22 cellular contexts compared by ENCODE assay signal in genomic region chr15:36545451-36545992, GRCh38. TPM values are rescaled to one million over a fixed set of nuclear protein-coding genes. Genes with fewer than 3 reads are reported as not detected.
DNase-seq lines count a peak whose midpoint lies in the region; ATAC-seq, FAIRE-seq and TF ChIP-seq lines count a peak whose summit lies in the region.
"Had no signal": no experiment of that assay in that cellular context is flagged by ENCODE, and none has a peak within 500 bp of the region (broad histone marks: within the 10 kb centered on the region; RNA-seq: fewer than 3 reads in every experiment).

No MANE protein-coding gene starts in this region.

- H4K8ac ChIP-seq in H1 (ENCODE audit: extremely low read depth, insufficient read depth, low read length), result no peak overlapping the region

- peak overlapping the region; percentile 20 for H3K4me3 ChIP-seq in GM23338
- H3K4me3 ChIP-seq in HUES48 (ENCODE audit: low read depth, low read length), result 0 out of 2 replicates have a peak overlapping the region, but pooled peaks have one; percentile 49
- peak overlapping the region in 1 of 4 experiments; percentile 39; a peak in 2 of 8 replicates for H3K4me3 ChIP-seq in H1 (ENCODE audit: extremely low read depth in 1 of 4, insufficient read depth in 2 of 4, low read depth in 3 of 4, low read length in 4 of 4)
- H3K4me3 ChIP-seq: A549, GM12878, Peyer's patch, SJSA1 had no signal

- peak overlapping the region; percentile 33; the same call in 1 of the 2 replicates for H3K9ac ChIP-seq in HUES48 (ENCODE audit: low read depth, low read length)
- H3K9ac ChIP-seq in H1 (replicated peaks in 1 of 4; ENCODE audit: extremely low read depth in 1 of 4, low read depth in 3 of 4, low read length in 3 of 4), result no peak overlapping the region

- DNase-seq in GM23338 (ENCODE audit: low spot score) (peak; percentile 67), H1 (ENCODE audit: low read depth in 1 of 2, low spot score in 2 of 2) (no peak), iPS-NIHi11 (ENCODE audit: low spot score) (peak; percentile 26), middle frontal gyrus (ENCODE audit: extremely low spot score, low spot score) (no peak), mesothelial cell of epicardium (ENCODE audit: low spot score in 2 of 2, unreplicated experiment in 2 of 2) (no peak), AG08396 (ENCODE audit: low spot score) (no peak), GM19239 (ENCODE audit: insufficient read length, low spot score) (no peak)
- DNase-seq: BE2C, COR-L47, DMS 273 treated with DMSO at 0.1 percent for 48 hours, DMS79 treated with DMSO at 0.1 percent for 48 hours, GOT3, NCI-H1105, NCI-H2029 treated with DMSO at 0.1 percent for 48 hours, NCI-H345, NCI-H524, Peyer's patch had no signal

- H3K4me3 Mint-ChIP-seq in GM23338, result peak overlapping the region; percentile 25; the same call in 2 of the 3 replicates
- no peak overlapping the region for H3K4me3 Mint-ChIP-seq in mesothelial cell of epicardium
- H3K4me3 Mint-ChIP-seq: IgD-negative memory B cell had no signal

- H3K36me3 ChIP-seq in GM23338 (ENCODE audit: insufficient read depth) (no peaks in the 10 kb centered on the region), HUES48 (ENCODE audit: control insufficient read depth, insufficient read depth, low read length) (no peaks in the 10 kb centered on the region), H1 (ENCODE audit: control insufficient read depth in 2 of 4, insufficient read depth in 4 of 4, low read length in 3 of 4) (no peaks in the 10 kb centered on the region)
- H3K36me3 ChIP-seq: BE2C, Peyer's patch, SJSA1 had no signal

- no peak overlapping the region for H3K56ac ChIP-seq in H1 (replicated peaks; ENCODE audit: insufficient read length, low read depth, low read length)

- H2AK5ac ChIP-seq in H1 (ENCODE audit: low read depth, low read length), result no peak overlapping the region

- peak in 1 of 2 experiments; percentile 34; a peak in 2 of 4 replicates for TF ChIP-seq CTCF in GM23338 (conservative IDR thresholded peaks at IDR 0.05; ENCODE audit: low read depth in 2 of 2)
- peak in 1 of 3 experiments; percentile 11; a peak in 1 of 4 replicates for TF ChIP-seq CTCF in H1 (IDR thresholded peaks at IDR 0.05; ENCODE audit: control extremely low read depth in 1 of 3, insufficient read depth in 1 of 3, low read depth in 1 of 3, low read length in 3 of 3)
- no peak for TF ChIP-seq CTCF in mesothelial cell of epicardium (IDR thresholded peaks at IDR 0.05; ENCODE audit: unreplicated experiment)

- H3K27ac Mint-ChIP-seq in GM23338 (peak overlapping the region; percentile 87), mesothelial cell of epicardium (no peak overlapping the region)
- H3K27ac Mint-ChIP-seq: IgD-negative memory B cell had no signal

- H2BK20ac ChIP-seq in H1 (ENCODE audit: low read length), result no peak overlapping the region

- no peaks in the 10 kb centered on the region for H3K79me1 ChIP-seq in H1 (ENCODE audit: low read depth, low read length)

- WGBS in H1 (ENCODE audit: extremely low coverage in 1 of 2, insufficient coverage in 1 of 2, insufficient read length in 1 of 2, insufficient replicate concordance in 2 of 2, low coverage in 1 of 2, low lambda C conversion rate in 2 of 2, missing lambda C conversion rate in 1 of 2), 2 experiments, result 47% methylated on average over 1 of the region's 1 CpG; no CpG with 5 or more reads in 1 of the 2 experiments

- no peak overlapping the region for H2BK12ac ChIP-seq in H1 (ENCODE audit: low read depth, low read length)

- no peak overlapping the region for H3K4ac ChIP-seq in H1 (replicated peaks; ENCODE audit: insufficient read length, low read depth, low read length)

- H4K5ac ChIP-seq in H1 (ENCODE audit: insufficient read length, low read depth, low read length), result peak overlapping the region; percentile 62

- H2BK120ac ChIP-seq in H1 (replicated peaks; ENCODE audit: low read depth, low read length), result no peak overlapping the region

- H3K79me2 ChIP-seq in GM23338 (replicated peaks; ENCODE audit: insufficient read depth), result no peaks in the 10 kb centered on the region
- H3K79me2 ChIP-seq in H1 (ENCODE audit: control insufficient read depth in 1 of 2, insufficient read depth in 2 of 2, low read length in 2 of 2), result no peaks in the 10 kb centered on the region

- no peak for TF ChIP-seq EP300 in H1 (IDR thresholded peaks at IDR 0.05; ENCODE audit: borderline replicate concordance in 1 of 2, low read depth in 2 of 2, low read length in 2 of 2)

- FAIRE-seq in H1 (lab: Jason Lieb, UNC) (peak; percentile 55), GM19239 (lab: Jason Lieb, UNC) (no peak)
- FAIRE-seq: A549, GM12878 had no signal

- 0 out of 2 replicates have a peak, but pooled peaks cover 10% of the 10 kb centered on the region for H3K9me2 ChIP-seq in GM23338 (ENCODE audit: insufficient read depth)

- no peak overlapping the region for H2BK15ac ChIP-seq in H1 (ENCODE audit: low read length)

- H3K4me2 ChIP-seq in GM23338 (peak overlapping the region; percentile 39), H1 (ENCODE audit: insufficient read depth in 1 of 2, low read depth in 2 of 2, low read length in 2 of 2) (peak overlapping the region; percentile 52 to 73; a peak in 3 of 4 replicates)
- H3K4me2 ChIP-seq: A549 had no signal

- no peak overlapping the region for H4K91ac ChIP-seq in H1 (replicated peaks; ENCODE audit: insufficient read length, low read length)

- H4K20me1 ChIP-seq in GM23338 (replicated peaks; ENCODE audit: insufficient read depth) (no peaks in the 10 kb centered on the region), H1 (replicated peaks in 1 of 2; ENCODE audit: control insufficient read depth in 1 of 2, insufficient read depth in 2 of 2, low read length in 2 of 2) (no peaks in the 10 kb centered on the region)

- no peak for TF ChIP-seq POLR2A in H1 (IDR thresholded peaks at IDR 0.05; ENCODE audit: control extremely low read depth in 1 of 2, low read depth in 2 of 2, low read length in 2 of 2)

- peak; percentile 83 for ATAC-seq in GM23338
- ATAC-seq: A549, GM12878 had no signal

- peaks cover 2% of the 10 kb centered on the region for H3K27me3 Mint-ChIP-seq in GM23338 (ENCODE audit: insufficient read depth, low read depth, poor library complexity)
- no peaks in the 10 kb centered on the region for H3K27me3 Mint-ChIP-seq in mesothelial cell of epicardium (ENCODE audit: low read depth)
- H3K27me3 Mint-ChIP-seq: IgD-negative memory B cell had no signal

- POLR2A ChIA-PET in H1 (lab: Charles Lee; ENCODE audit: partially characterized antibody), result interaction anchor here (1.0 kb wide), 2 partner anchors 16 to 68 kb away, joined by 3 read pairs; no protein-coding TSS in a partner anchor

- H3K23me2 ChIP-seq in H1 (ENCODE audit: low read depth, low read length), result no peaks in the 10 kb centered on the region

- peaks cover 3% of the 10 kb centered on the region; the same call in 1 of the 3 replicates for H3K36me3 Mint-ChIP-seq in GM23338 (ENCODE audit: low read depth)
- peaks cover 5% of the 10 kb centered on the region for H3K36me3 Mint-ChIP-seq in mesothelial cell of epicardium

- peaks cover 32% of the 10 kb centered on the region for H3K4me1 ChIP-seq in GM23338 (ENCODE audit: insufficient read depth)
- H3K4me1 ChIP-seq in HUES48 (ENCODE audit: control insufficient read depth, insufficient read depth, low read length), result peaks cover 48% of the 10 kb centered on the region
- H3K4me1 ChIP-seq in H1 (replicated peaks in 1 of 4; ENCODE audit: control insufficient read depth in 3 of 4, insufficient read depth in 4 of 4, low read length in 3 of 4), result peaks cover 2 to 10% (median 8%) of the 10 kb centered on the region in 4 experiments; a peak in 4 of 7 replicates
- H3K4me1 ChIP-seq: A549, BE2C, Peyer's patch, SJSA1 had no signal

- TF ChIP-seq RAD21 in H1 (IDR thresholded peaks at IDR 0.05 in 1 of 2, conservative IDR thresholded peaks at IDR 0.05 in 1 of 2; ENCODE audit: low read depth in 2 of 2, low read length in 2 of 2), result peak in 1 of 2 experiments; percentile 17; a peak in 1 of 4 replicates

- H3K14ac ChIP-seq in H1 (ENCODE audit: insufficient read length), result no peak overlapping the region

- no peaks in the 10 kb centered on the region for H3F3A ChIP-seq in GM23338 (replicated peaks; ENCODE audit: low read depth)

- no peak overlapping the region for H2AFZ ChIP-seq in GM23338
- H2AFZ ChIP-seq in H1 (ENCODE audit: low read length), result no peak overlapping the region; the same call in 1 of the 2 replicates

- H3K9me3 ChIP-seq in HUES48 (ENCODE audit: control insufficient read depth, insufficient read depth, low read length) (no peaks in the 10 kb centered on the region), H1 (ENCODE audit: insufficient read depth in 2 of 2, low read depth in 1 of 2, low read length in 1 of 2) (no peaks in the 10 kb centered on the region)
- H3K9me3 ChIP-seq: A549, BE2C, Peyer's patch, SJSA1 had no signal

- H3K27me3 ChIP-seq in GM23338 (ENCODE audit: insufficient read depth), result no peaks in the 10 kb centered on the region
- H3K27me3 ChIP-seq in HUES48 (ENCODE audit: control insufficient read depth, insufficient read depth, low read length), result no peaks in the 10 kb centered on the region
- no peaks in the 10 kb centered on the region for H3K27me3 ChIP-seq in H1 (replicated peaks in 1 of 4; ENCODE audit: control insufficient read depth in 3 of 4, extremely low read depth in 1 of 4, insufficient read depth in 3 of 4, low read length in 3 of 4)
- H3K27me3 ChIP-seq: BE2C, Peyer's patch, SJSA1 had no signal

- H3K18ac ChIP-seq in H1 (ENCODE audit: extremely low read depth, low read length), result no peak overlapping the region

- CTCF ChIA-PET in H1 (lab: Charles Lee; ENCODE audit: partially characterized antibody), result interaction anchor here (1.5 kb wide), 1 partner anchor 333 kb away, joined by 3 read pairs; no protein-coding TSS in a partner anchor

- peak overlapping the region; percentile 50; the same call in 1 of the 2 replicates for H2BK5ac ChIP-seq in H1 (ENCODE audit: low read depth, low read length)

- H3K4me1 Mint-ChIP-seq in GM23338 (peaks cover 55% of the 10 kb centered on the region), mesothelial cell of epicardium (peaks cover 34% of the 10 kb centered on the region)
- H3K4me1 Mint-ChIP-seq: IgD-negative memory B cell had no signal

- no peak overlapping the region for H3K23ac ChIP-seq in H1 (ENCODE audit: insufficient read length)

- H3K27ac ChIP-seq in GM23338 (ENCODE audit: low read depth) (peak overlapping the region; percentile 94), HUES48 (ENCODE audit: low read depth, low read length) (peak overlapping the region; percentile 81), H1 (ENCODE audit: low read depth, low read length) (peak overlapping the region; percentile 6; the same call in 1 of the 2 replicates)
- H3K27ac ChIP-seq: A549, Peyer's patch, SJSA1 had no signal

- H3K9me3 Mint-ChIP-seq in GM23338 (no peaks in the 10 kb centered on the region; the same call in 2 of the 3 replicates), mesothelial cell of epicardium (peaks cover 7% of the 10 kb centered on the region)
- H3K9me3 Mint-ChIP-seq: IgD-negative memory B cell had no signal

RNA-seq across cellular contexts. Expression of gene CDIN1, which starts 33.9 kb away (rescaled TPM):
- total RNA-seq in GM23338 (2014; rRNA removed; shearing (Covaris generic)), result 18.5 and 35.6 TPM in 2 replicates
- polyA plus RNA-seq in GM23338 (2016; fragmentation: Nextera tagmentation; extraction: Ambion mirVana) (13.4 and 15.7 TPM in 2 replicates), H1 (2011; rRNA removed) (8.4 and 13.1 TPM in 2 replicates)
- 6.9 and 8.1 TPM in 2 replicates for total RNA-seq in H1 (2021; fragmentation: NEBNext Ultra II Directional; extraction: Animal tissue kit (Norgen Biotek cat#: 25700))
- 7.4 TPM for polyA plus RNA-seq in H1 (2011; cell fraction: cytosol; rRNA removed)
- polyA plus RNA-seq in H1 (2011; cell fraction: nucleus; rRNA removed), result 28.2 TPM
- 15.5 to 23.8 TPM (median 18.1 TPM) in 4 replicates for polyA plus RNA-seq in H1 (2012, experiment 1 of 2)
- 2.5 TPM for polyA plus RNA-seq in H1 (2012, experiment 2 of 2)
- 8.3 TPM for polyA plus RNA-seq in H1 (2013, experiment 1 of 2)
- polyA plus RNA-seq in H1 (2013, experiment 2 of 2), result 8.4 TPM
- 56.9 and 58.7 TPM in 2 replicates for polyA minus RNA-seq in H1 (2011; rRNA and poly(A)+ RNA removed)
- 25.8 TPM for polyA minus RNA-seq in H1 (2011; cell fraction: cytosol; rRNA and poly(A)+ RNA removed)
- 107 TPM for polyA minus RNA-seq in H1 (2011; cell fraction: nucleus; rRNA and poly(A)+ RNA removed)
- 81.6 to 95.5 TPM (median 86.6 TPM) in 3 replicates for total RNA-seq in mesothelial cell of epicardium

Comparison
In these comparisons a context has a peak if more than half of its experiments do, and no peak if none do; other contexts are left out.
1. DNase-seq: peak in GM23338 (single experiment) and iPS-NIHi11 (single experiment); none in H1 (0 of 2), middle frontal gyrus (single experiment), mesothelial cell of epicardium (0 of 2), AG08396 (single experiment) and GM19239 (single experiment).
2. H3K27ac ChIP-seq: peak in every context shown above with its lines; median percentile 94 in GM23338; 81 in HUES48; 6 in H1.